Comparison of ENCODE assay signal across 26 cellular contexts in genomic region chr5:132504746-132505145, GRCh38. TPM values are rescaled to one million over a fixed set of nuclear protein-coding genes. Genes with fewer than 3 reads are reported as not detected.
A peak's percentile ranks its signal among the peaks of the same experiment; 100 is the strongest.
DNase-seq lines count a peak whose midpoint lies in the region; ATAC-seq, FAIRE-seq and TF ChIP-seq lines count a peak whose summit lies in the region.
"Had no signal": no experiment of that assay in that cellular context is flagged by ENCODE, and none has a peak within 500 bp of the region (broad histone marks: within the 10 kb centered on the region; RNA-seq: fewer than 3 reads in every experiment).

No MANE protein-coding gene starts in this region.

- TF ChIP-seq CTCF in gastrocnemius medialis (IDR thresholded peaks at IDR 0.05 in 4 of 5, conservative IDR thresholded peaks at IDR 0.05 in 1 of 5) = no peak

- H3K18ac ChIP-seq in mesenchymal stem cell (ENCODE audit: low read depth in 1 of 2, low read length in 2 of 2) = no peak overlapping the region

- H3K27me3 ChIP-seq in SJSA1 (replicated peaks) = no peaks in the 10 kb centered on the region
- H3K27me3 ChIP-seq in mesenchymal stem cell (ENCODE audit: control insufficient read depth in 1 of 2, insufficient read depth in 1 of 2, low read length in 2 of 2) = no peaks in the 10 kb centered on the region
- H3K27me3 ChIP-seq in small intestine (ENCODE audit: control insufficient read depth in 2 of 2, insufficient read depth in 2 of 2, low read length in 2 of 2) = no peaks in the 10 kb centered on the region
- H3K27me3 ChIP-seq in gastrocnemius medialis = no peaks in the 10 kb centered on the region
- H3K27me3 ChIP-seq: BLaER1 had no signal

- peak overlapping the region; percentile 45 for H2AK5ac ChIP-seq in mesenchymal stem cell (ENCODE audit: low read length, severe bottlenecking)

- H2BK15ac ChIP-seq in mesenchymal stem cell (ENCODE audit: low read depth, poor library complexity, severe bottlenecking) = no peak overlapping the region

- H2AFZ ChIP-seq in mesenchymal stem cell (ENCODE audit: low read depth, low read length) = no peak overlapping the region

- DNase-seq in DMS53 treated with DMSO at 0.1 percent for 48 hours (lab: John Stamatoyannopoulos, UW; ENCODE audit: unreplicated experiment) (peak; percentile 12), SJSA1 (ENCODE audit: low read depth in 1 of 2, low spot score in 2 of 2) (peak; percentile 32 to 47), mesenchymal stem cell (peak; percentile 32), small intestine (peak; percentile 72), SKM-1 (lab: John Stamatoyannopoulos, UW; ENCODE audit: unreplicated experiment) (no peak), gastrocnemius medialis (no peak), NCI-H748 treated with DMSO at 0.1 percent for 48 hours (lab: John Stamatoyannopoulos, UW) (no peak)
- DNase-seq in activated CD4-positive, alpha-beta T cell treated with anti-CD3 and anti-CD28 coated beads, Interleukin-2, amount 50 U/mL, for 48 hours = no peak
- DNase-seq: CD4-positive, alpha-beta T cell; COR-L47; DND-41; GM23248; H9; MV-4-11; NCI-H1105 treated with DMSO at 0.1 percent for 48 hours; NCI-H2029 treated with DMSO at 0.1 percent for 48 hours; NCI-H345; NCI-H524 treated with DMSO at 0.1 percent for 48 hours; OCI-M1; Right ventricle myocardium superior had no signal

- no peaks in the 10 kb centered on the region for H3K36me3 ChIP-seq in SJSA1
- no peaks in the 10 kb centered on the region for H3K36me3 ChIP-seq in mesenchymal stem cell (ENCODE audit: control insufficient read depth in 1 of 2, insufficient read depth in 2 of 2, low read depth in 1 of 2, low read length in 2 of 2)
- no peaks in the 10 kb centered on the region for H3K36me3 ChIP-seq in small intestine (ENCODE audit: control insufficient read depth in 2 of 2, insufficient read depth in 2 of 2, low read length in 2 of 2)
- no peaks in the 10 kb centered on the region for H3K36me3 ChIP-seq in gastrocnemius medialis
- H3K36me3 ChIP-seq: BLaER1 had no signal

- H3K4me1 ChIP-seq in SJSA1 (replicated peaks) = peaks cover 35% of the 10 kb centered on the region
- peaks cover 21% of the 10 kb centered on the region for H3K4me1 ChIP-seq in mesenchymal stem cell (ENCODE audit: control insufficient read depth, insufficient read depth, low read depth, low read length)
- peaks cover 15 to 17% of the 10 kb centered on the region in 2 donors for H3K4me1 ChIP-seq in small intestine (ENCODE audit: control insufficient read depth in 2 of 2, insufficient read depth in 1 of 2, low read depth in 1 of 2, low read length in 1 of 2)
- H3K4me1 ChIP-seq in gastrocnemius medialis = peaks cover 0 to 6% of the 10 kb centered on the region in 2 donors

- no peak overlapping the region for H3K14ac ChIP-seq in mesenchymal stem cell (ENCODE audit: low read length in 2 of 2)

- intact Hi-C loops in gastrocnemius medialis (cut with DNase I; ENCODE audit: low total_unique reads) = no loop called here

- no peak overlapping the region for H3K9ac ChIP-seq in mesenchymal stem cell (ENCODE audit: low read length)
- H3K9ac ChIP-seq: BLaER1, KMS-11 had no signal

- H4K8ac ChIP-seq in mesenchymal stem cell (ENCODE audit: low read length) = no peak overlapping the region

- peaks cover 4% of the 10 kb centered on the region for H3K79me1 ChIP-seq in mesenchymal stem cell (replicated peaks; ENCODE audit: low read length, poor library complexity, severe bottlenecking)

- no peak overlapping the region for H2BK120ac ChIP-seq in mesenchymal stem cell (ENCODE audit: low read depth, low read length)

- TF ChIP-seq POLR2A in gastrocnemius medialis (IDR thresholded peaks at IDR 0.05) = no peak

- H2BK12ac ChIP-seq in mesenchymal stem cell (ENCODE audit: low read length in 2 of 2) = no peak overlapping the region

- no peak overlapping the region for H4K91ac ChIP-seq in mesenchymal stem cell (ENCODE audit: low read length)

- no peak for ATAC-seq in gastrocnemius medialis
- ATAC-seq: GM12878 had no signal

- in situ Hi-C loops in gastrocnemius medialis (cut with MboI; ENCODE audit: low sequenced_read_pairs in 4 of 4) = loop anchor here (5.0 to 25.0 kb wide), 5 partner anchors 117 to 242 kb away; partner anchors contain the start of gene PDLIM4 (in 1 of the 4)

- no peak overlapping the region for H3K4ac ChIP-seq in mesenchymal stem cell (ENCODE audit: low read depth in 1 of 2, low read length in 2 of 2)

- H3K23ac ChIP-seq in mesenchymal stem cell (ENCODE audit: low read length in 2 of 2) = no peak overlapping the region

- H3K9me3 ChIP-seq in SJSA1 (replicated peaks) (no peaks in the 10 kb centered on the region), mesenchymal stem cell (ENCODE audit: control insufficient read depth, low read length) (no peaks in the 10 kb centered on the region), small intestine (ENCODE audit: control insufficient read depth, low read depth) (no peaks in the 10 kb centered on the region), gastrocnemius medialis (no peaks in the 10 kb centered on the region)
- H3K9me3 ChIP-seq: BLaER1 had no signal

- peak overlapping the region; percentile 92 for H3K27ac ChIP-seq in SJSA1
- no peak overlapping the region for H3K27ac ChIP-seq in mesenchymal stem cell (ENCODE audit: low read length, poor library complexity, severe bottlenecking)
- peak overlapping the region in 1 of 2 donors; percentile 32 for H3K27ac ChIP-seq in small intestine (ENCODE audit: low read depth in 1 of 2, low read length in 1 of 2)
- no peak overlapping the region for H3K27ac ChIP-seq in gastrocnemius medialis
- H3K27ac ChIP-seq: BLaER1, KMS-11 had no signal

- WGBS in mesenchymal stem cell = 79% methylated on average over 2 of the region's 4 CpGs
- 23 to 52% (median 33%) methylated on average over 4 of the region's 4 CpGs for WGBS in small intestine, 3 donors

- no peak overlapping the region for H2BK5ac ChIP-seq in mesenchymal stem cell (ENCODE audit: low read depth, low read length, poor library complexity, severe bottlenecking)

- no peak overlapping the region for H3K4me3 ChIP-seq in SJSA1
- no peak overlapping the region for H3K4me3 ChIP-seq in mesenchymal stem cell (ENCODE audit: insufficient read depth in 1 of 2, low read depth in 1 of 2, low read length in 2 of 2)
- H3K4me3 ChIP-seq in small intestine (ENCODE audit: low read depth in 1 of 2, low read length in 2 of 2) = no peak overlapping the region
- H3K4me3 ChIP-seq in gastrocnemius medialis = no peak overlapping the region
- H3K4me3 ChIP-seq: BLaER1, GM12878, GM23248 had no signal

- no peak overlapping the region for H3K4me2 ChIP-seq in mesenchymal stem cell (ENCODE audit: low read length, poor library complexity, severe bottlenecking)
- H3K4me2 ChIP-seq: BLaER1, KMS-11 had no signal

- FAIRE-seq in small intestine (lab: Jason Lieb, UNC) = no peak
- FAIRE-seq: GM12878 had no signal

RNA-seq across cellular contexts. Expression of gene IRF1, which starts 14.2 kb away (rescaled TPM):
- 16.0 and 18.4 TPM in 2 replicates for total RNA-seq in SJSA1 (2014; rRNA removed; shearing (Covaris generic))
- polyA plus RNA-seq in mesenchymal stem cell (2013, experiment 1 of 2) = 33.6 TPM
- 35.8 TPM for polyA plus RNA-seq in mesenchymal stem cell (2013, experiment 2 of 2)
- 10 to 100 TPM; 51.7 to 64.1 (median 54.0) TPM for polyA plus RNA-seq in small intestine
- 10 to 100 TPM in 1 of 4 donors, 1 to 10 TPM in 3; 5.5 to 20.6 (median 8.4) TPM for total RNA-seq in gastrocnemius medialis

RNA-seq across cellular contexts. Expression of gene IL5, which starts 38.6 kb away (rescaled TPM):
- not detected in 2 replicates for total RNA-seq in SJSA1 (2014; rRNA removed; shearing (Covaris generic))
- not detected for polyA plus RNA-seq in mesenchymal stem cell (2013, experiment 1 of 2)
- not detected for polyA plus RNA-seq in mesenchymal stem cell (2013, experiment 2 of 2)
- not detected for polyA plus RNA-seq in small intestine
- total RNA-seq in gastrocnemius medialis = not detected
- total RNA-seq: A673; CD4-positive, alpha-beta T cell; GM12878; GM23248; H9; HT1080; M059J; Right ventricle myocardium superior had no signal
- polyA plus RNA-seq: GM12878, GM23248 had no signal

RNA-seq across cellular contexts. Expression of gene RAD50, which starts 52.0 kb away (rescaled TPM):
- 12.0 and 17.9 TPM in 2 replicates for total RNA-seq in SJSA1 (2014; rRNA removed; shearing (Covaris generic))
- 20.7 TPM for polyA plus RNA-seq in mesenchymal stem cell (2013, experiment 1 of 2)
- 19.7 TPM for polyA plus RNA-seq in mesenchymal stem cell (2013, experiment 2 of 2)
- polyA plus RNA-seq in small intestine = 10 to 100 TPM in 2 of 3 donors, 1 to 10 TPM in 1; 6.8 to 11.2 (median 10.7) TPM
- 10 to 100 TPM; 18.9 to 29.1 (median 22.0) TPM for total RNA-seq in gastrocnemius medialis

Comparison
In these comparisons a context has a peak if more than half of its experiments do, and no peak if none do; other contexts are left out.
1. DNase-seq: peak in DMS53 treated with DMSO at 0.1 percent for 48 hours (single experiment), SJSA1 (2 of 2), mesenchymal stem cell (single experiment) and small intestine (single experiment); none in SKM-1 (single experiment), activated CD4-positive, alpha-beta T cell treated with anti-CD3 and anti-CD28 coated beads, Interleukin-2, amount 50 U/mL, for 48 hours (0 of 2), gastrocnemius medialis (0 of 2) and NCI-H748 treated with DMSO at 0.1 percent for 48 hours (single experiment).